ENCODE assay signal across 7 cellular contexts in the genomic region with DNA sequence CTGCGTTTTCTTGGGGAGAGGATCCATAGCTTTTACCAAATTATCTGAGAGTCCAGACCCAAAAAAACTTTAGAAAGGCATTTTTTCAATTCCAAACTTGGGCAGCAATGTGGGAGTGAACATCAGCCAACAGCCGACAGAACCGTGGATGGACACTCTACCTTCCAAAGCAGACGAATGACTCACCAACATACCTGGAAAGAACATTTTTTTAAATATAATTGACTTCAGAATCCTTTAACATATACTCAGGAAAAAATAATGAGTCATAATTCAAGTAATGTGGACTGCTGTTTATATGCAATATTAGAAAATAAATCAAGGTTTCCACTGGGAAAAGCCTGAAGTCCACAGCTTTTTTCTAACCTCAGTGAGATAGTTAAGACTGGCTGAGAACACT.
"Had no signal": no experiment of that assay in that cellular context is flagged by ENCODE, and none has a peak within 500 bp of the region (broad histone marks: within the 10 kb centered on the region; RNA-seq: fewer than 3 reads in every experiment).

No MANE protein-coding gene starts in this region.

- FAIRE-seq: H1, H54, HTR-8/SVneo had no signal

- ATAC-seq: GM23338 had no signal

- DNase-seq: H9, HCEC 1CT, IMR-90 had no signal

- H3K27ac Mint-ChIP-seq: GM23338, H9 had no signal

- H3K4me3 ChIP-seq: GM23338 had no signal

- H3K4me3 Mint-ChIP-seq: GM23338, H9 had no signal

- H3K9me3 Mint-ChIP-seq: GM23338, H9 had no signal

- H3K4me1 Mint-ChIP-seq: H9 had no signal
